ENCODE assay signal across 8 cellular contexts in the genomic region with DNA sequence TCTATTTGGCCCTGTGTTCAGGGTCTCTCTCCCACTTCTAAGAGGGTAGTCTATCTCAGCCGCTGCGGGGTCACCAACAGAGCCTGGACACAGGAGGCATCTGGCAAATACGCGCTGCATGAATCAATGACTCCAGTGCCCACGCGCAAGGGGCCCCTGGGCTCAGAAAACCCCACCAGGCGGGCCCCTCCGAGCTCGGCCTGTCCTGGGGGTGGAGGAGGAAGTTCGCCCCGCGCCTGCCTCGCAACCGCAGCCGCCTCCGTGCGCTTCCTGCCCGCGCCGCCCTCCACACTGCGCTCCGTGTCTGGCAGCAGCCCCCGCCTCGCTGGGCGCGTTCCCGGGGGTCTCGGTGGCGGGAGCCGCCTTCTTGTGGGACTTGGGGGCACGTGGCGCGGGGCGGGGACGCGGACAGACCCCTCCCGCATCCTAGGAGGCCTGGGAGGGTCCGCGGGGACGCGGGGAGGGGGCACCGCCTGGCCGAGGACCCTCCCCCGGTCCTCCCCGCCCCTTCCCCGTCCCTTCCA. TPM values are rescaled to one million over a fixed set of nuclear protein-coding genes. Genes with fewer than 3 reads are reported as not detected.
DNase-seq lines count a peak whose midpoint lies in the region; ATAC-seq and TF ChIP-seq lines count a peak whose summit lies in the region.

No MANE protein-coding gene starts in this region.

- no peaks in the 10 kb centered on the region for H3K9me3 ChIP-seq in ectodermal cell (ENCODE audit: control insufficient read depth, low read length)

- H3K4me1 ChIP-seq in ectodermal cell (ENCODE audit: control insufficient read depth, insufficient read depth, low read length): peaks cover 6% of the 10 kb centered on the region

- intact Hi-C loops in natural killer cell (cut with micrococcal nuclease): no loop called here

- 8 to 9% methylated on average over 46 of the region's 46 CpGs for WGBS in ectodermal cell, 2 experiments

- H3K27ac ChIP-seq in ectodermal cell (ENCODE audit: insufficient read depth, low read depth, low read length, poor library complexity, severe bottlenecking): no peak overlapping the region
- peak overlapping the region; percentile 61 for H3K27ac ChIP-seq in temporal lobe (ENCODE audit: low read depth, low read length)

- ATAC-seq in GM18519 (IDR thresholded peaks at IDR 0.05; ENCODE audit: low FRiP score, unreplicated experiment): peak; percentile 8
- peak; percentile 29 for ATAC-seq in HG03460 (IDR thresholded peaks at IDR 0.05; ENCODE audit: unreplicated experiment)
- peak; percentile 45 to 69 (median 57) for ATAC-seq in natural killer cell

- DNase-seq in activated CD4-positive, alpha-beta T cell treated with anti-CD3 and anti-CD28 coated beads for 48 hours: peak; percentile 52
- DNase-seq in natural killer cell: peak; percentile 74
- DNase-seq in middle frontal gyrus (ENCODE audit: extremely low spot score, low spot score): no peak
- no peak for DNase-seq in medulla oblongata (ENCODE audit: extremely low spot score)

- H3K4me3 Mint-ChIP-seq in natural killer cell: peak overlapping the region; percentile 94

- no peaks in the 10 kb centered on the region for H3K36me3 Mint-ChIP-seq in natural killer cell

- H3K27me3 ChIP-seq in ectodermal cell (ENCODE audit: control insufficient read depth, insufficient read depth, low read length, poor library complexity, severe bottlenecking): peaks cover 63% of the 10 kb centered on the region

- H3K27me3 Mint-ChIP-seq in natural killer cell (ENCODE audit: low read depth in 2 of 2): no peaks in the 10 kb centered on the region

- no peaks in the 10 kb centered on the region for H3K9me3 Mint-ChIP-seq in natural killer cell

- no peaks in the 10 kb centered on the region for H3K36me3 ChIP-seq in ectodermal cell (ENCODE audit: control insufficient read depth, insufficient read depth, low read length)

- H3K27ac Mint-ChIP-seq in natural killer cell: peak overlapping the region; percentile 94

- no peak for TF ChIP-seq CTCF in natural killer cell (IDR thresholded peaks at IDR 0.05)

- H3K4me1 Mint-ChIP-seq in natural killer cell: peaks cover 49 to 70% of the 10 kb centered on the region in 2 donors

- peak overlapping the region; percentile 48 for H3K4me3 ChIP-seq in ectodermal cell (ENCODE audit: insufficient read depth, low read depth, low read length)

RNA-seq across cellular contexts. Expression of a gene that starts 0.8 kb away (rescaled TPM):
- 45.7 TPM for polyA plus RNA-seq in ectodermal cell (2013, experiment 1 of 4)
- 71.0 TPM for polyA plus RNA-seq in ectodermal cell (2013, experiment 2 of 4)
- 56.4 TPM for polyA plus RNA-seq in ectodermal cell (2013, experiment 3 of 4)
- 49.2 TPM for polyA plus RNA-seq in ectodermal cell (2013, experiment 4 of 4)
- total RNA-seq in natural killer cell (10 to 100 TPM; 67.5 to 78.0 (median 76.2) TPM), temporal lobe (43.5 TPM)

Comparison
In these comparisons a context has a peak if more than half of its experiments do, and no peak if none do; other contexts are left out.
1. DNase-seq: peak in activated CD4-positive, alpha-beta T cell treated with anti-CD3 and anti-CD28 coated beads for 48 hours (single experiment) and natural killer cell (single experiment); none in middle frontal gyrus (single experiment) and medulla oblongata (single experiment).
2. Peak in every context shown above with its lines, with median percentiles within 50 percentile points of each other: ATAC-seq.